Comparison of ENCODE assay signal across 24 cellular contexts in genomic region chr6:161198176-161198575, GRCh38.
A peak's percentile ranks its signal among the peaks of the same experiment; 100 is the strongest.
DNase-seq lines count a peak whose midpoint lies in the region; FAIRE-seq and TF ChIP-seq lines count a peak whose summit lies in the region.
"Had no signal": no experiment of that assay in that cellular context is flagged by ENCODE, and none has a peak within 500 bp of the region (broad histone marks: within the 10 kb centered on the region; RNA-seq: fewer than 3 reads in every experiment).

No MANE protein-coding gene starts in this region.

- no peak overlapping the region for H3K4me3 Mint-ChIP-seq in astrocyte (ENCODE audit: unreplicated experiment)
- H3K4me3 Mint-ChIP-seq in CD4-positive, alpha-beta memory T cell, result no peak overlapping the region
- H3K4me3 Mint-ChIP-seq: activated naive CD8-positive, alpha-beta T cell; mesothelial cell of epicardium; nephron progenitor cell; T-helper 2 cell treated with Interferon-gamma antibody and Interleukin-4, amounts not matched to agents 5 μg/mL and 100 μg/mL, for 36 hours had no signal

- H3K36me3 ChIP-seq in MG63, result no peaks in the 10 kb centered on the region
- no peaks in the 10 kb centered on the region for H3K36me3 ChIP-seq in astrocyte (ENCODE audit: insufficient read depth, low read length)
- H3K36me3 ChIP-seq in CD4-positive, alpha-beta memory T cell (ENCODE audit: insufficient read depth, low read length), result no peaks in the 10 kb centered on the region

- H3K4me1 ChIP-seq in astrocyte (ENCODE audit: insufficient read depth, low read length), result no peaks in the 10 kb centered on the region
- no peaks in the 10 kb centered on the region for H3K4me1 ChIP-seq in CD4-positive, alpha-beta memory T cell (ENCODE audit: insufficient read depth, low read length)

- H3K9ac ChIP-seq in astrocyte (ENCODE audit: low read length), result no peak overlapping the region

- H3K27me3 ChIP-seq in MG63 (no peaks in the 10 kb centered on the region), astrocyte (ENCODE audit: insufficient read depth, low read length) (no peaks in the 10 kb centered on the region)
- H3K27me3 ChIP-seq in CD4-positive, alpha-beta memory T cell (ENCODE audit: insufficient read depth, low read length), result no peaks in the 10 kb centered on the region
- H3K27me3 ChIP-seq: brain microvascular endothelial cell had no signal

- peaks cover 32% of the 10 kb centered on the region for H4K20me1 ChIP-seq in astrocyte (ENCODE audit: insufficient read depth, low read length)

- POLR2A ChIA-PET in CD4-positive, alpha-beta memory T cell (lab: Charles Lee; ENCODE audit: partially characterized antibody), result no interaction called here

- H3K27me3 Mint-ChIP-seq in astrocyte (ENCODE audit: low read depth, unreplicated experiment), result no peaks in the 10 kb centered on the region
- no peaks in the 10 kb centered on the region for H3K27me3 Mint-ChIP-seq in CD4-positive, alpha-beta memory T cell
- H3K27me3 Mint-ChIP-seq: activated naive CD8-positive, alpha-beta T cell; progenitor cell of endocrine pancreas had no signal

- H3K4me2 ChIP-seq in astrocyte (ENCODE audit: low read length), result no peak overlapping the region

- no peak overlapping the region for H3K4me3 ChIP-seq in MG63
- no peak overlapping the region for H3K4me3 ChIP-seq in astrocyte (ENCODE audit: insufficient read depth, low read depth, low read length)
- H3K4me3 ChIP-seq in CD4-positive, alpha-beta memory T cell (ENCODE audit: low read length in 2 of 2), result no peak overlapping the region

- peaks cover 23% of the 10 kb centered on the region for H3K79me2 ChIP-seq in astrocyte (ENCODE audit: insufficient read depth, low read length)

- peaks cover 14% of the 10 kb centered on the region for H3K36me3 Mint-ChIP-seq in astrocyte (ENCODE audit: low read depth, unreplicated experiment)
- peaks cover 5 to 25% of the 10 kb centered on the region in 2 donors for H3K36me3 Mint-ChIP-seq in CD4-positive, alpha-beta memory T cell

- no peak overlapping the region for H3K27ac Mint-ChIP-seq in astrocyte (ENCODE audit: unreplicated experiment)
- no peak overlapping the region for H3K27ac Mint-ChIP-seq in CD4-positive, alpha-beta memory T cell
- H3K27ac Mint-ChIP-seq: activated naive CD8-positive, alpha-beta T cell; mesothelial cell of epicardium; nephron progenitor cell; T-helper 2 cell treated with Interferon-gamma antibody and Interleukin-4, amounts not matched to agents 5 μg/mL and 100 μg/mL, for 36 hours had no signal

- FAIRE-seq in astrocyte (lab: Jason Lieb, UNC), result no peak
- FAIRE-seq: GM12891, small intestine had no signal

- CTCF ChIA-PET in CD4-positive, alpha-beta memory T cell (lab: Charles Lee; ENCODE audit: partially characterized antibody), result interaction anchor here (1.1 kb wide), 1 partner anchor 13 kb away, joined by 3 read pairs; no protein-coding TSS in a partner anchor

- H3K27ac ChIP-seq in astrocyte (ENCODE audit: low read depth, low read length), result no peak overlapping the region
- no peak overlapping the region for H3K27ac ChIP-seq in CD4-positive, alpha-beta memory T cell (ENCODE audit: low read depth, low read length)
- H3K27ac ChIP-seq: brain microvascular endothelial cell had no signal

- DNase-seq in AG20443 (ENCODE audit: low spot score) (peak; percentile 43), MG63 (peak; percentile 13), astrocyte (ENCODE audit: low read depth) (peak; percentile 37), fibroblast of the conjunctiva (ENCODE audit: low read depth) (peak; percentile 57)
- no peak for DNase-seq in activated effector memory CD4-positive, alpha-beta T cell treated with anti-CD3 and anti-CD28 coated beads, Interleukin-2, amount 50 U/mL, for 16 hours
- DNase-seq in activated CD4-positive, alpha-beta T cell treated with anti-CD3 and anti-CD28 coated beads, Interleukin-2, amount 50 U/mL, for 4 hours, result no peak
- DNase-seq in CD4-positive, alpha-beta memory T cell, result no peak
- DNase-seq: activated CD4-positive, CD25-positive, alpha-beta regulatory T cell; activated CD8-positive, alpha-beta memory T cell treated with anti-CD3 and anti-CD28 coated beads for 24 hours; brain microvascular endothelial cell; Calu3; dermis blood vessel endothelial cell; erythroblast; GDM1; NCI-H187; nephron progenitor cell; OCI-M1; small intestine; stimulated activated CD4-positive, alpha-beta T cell treated with anti-CD3 and anti-CD28 coated beads, Interleukin-4, amount 100 ng/mL, for 24 hours had no signal

- no peaks in the 10 kb centered on the region for H3K4me1 Mint-ChIP-seq in astrocyte (ENCODE audit: low read depth, unreplicated experiment)
- peaks cover 0 to 4% (median 1%) of the 10 kb centered on the region in 4 donors for H3K4me1 Mint-ChIP-seq in CD4-positive, alpha-beta memory T cell

- TF ChIP-seq CTCF in astrocyte (IDR thresholded peaks at IDR 0.05; ENCODE audit: insufficient read depth, low read depth, low read length), result no peak

- intact Hi-C loops in CD4-positive, alpha-beta memory T cell (cut with micrococcal nuclease), result no loop called here

- no peaks in the 10 kb centered on the region for H3K9me3 ChIP-seq in MG63
- no peaks in the 10 kb centered on the region for H3K9me3 ChIP-seq in astrocyte (ENCODE audit: insufficient read depth, low read depth, low read length)
- no peaks in the 10 kb centered on the region for H3K9me3 ChIP-seq in CD4-positive, alpha-beta memory T cell (ENCODE audit: control insufficient read depth in 1 of 2, low read length in 2 of 2)

- H3K9me3 Mint-ChIP-seq in astrocyte (ENCODE audit: unreplicated experiment), result no peaks in the 10 kb centered on the region
- H3K9me3 Mint-ChIP-seq in CD4-positive, alpha-beta memory T cell, result peaks cover 0 to 9% (median 3%) of the 10 kb centered on the region in 8 donors

- no peak overlapping the region for H2AFZ ChIP-seq in astrocyte (ENCODE audit: low read depth, low read length)

Comparison
In these comparisons a context has a peak if more than half of its experiments do, and no peak if none do; other contexts are left out.
1. DNase-seq: peak in AG20443 (single experiment), MG63 (single experiment), astrocyte (single experiment) and fibroblast of the conjunctiva (single experiment); none in activated effector memory CD4-positive, alpha-beta T cell treated with anti-CD3 and anti-CD28 coated beads, Interleukin-2, amount 50 U/mL, for 16 hours (single experiment), activated CD4-positive, alpha-beta T cell treated with anti-CD3 and anti-CD28 coated beads, Interleukin-2, amount 50 U/mL, for 4 hours (0 of 2) and CD4-positive, alpha-beta memory T cell (0 of 5).